Comparison of ENCODE assay signal across 21 cellular contexts in the genomic region with DNA sequence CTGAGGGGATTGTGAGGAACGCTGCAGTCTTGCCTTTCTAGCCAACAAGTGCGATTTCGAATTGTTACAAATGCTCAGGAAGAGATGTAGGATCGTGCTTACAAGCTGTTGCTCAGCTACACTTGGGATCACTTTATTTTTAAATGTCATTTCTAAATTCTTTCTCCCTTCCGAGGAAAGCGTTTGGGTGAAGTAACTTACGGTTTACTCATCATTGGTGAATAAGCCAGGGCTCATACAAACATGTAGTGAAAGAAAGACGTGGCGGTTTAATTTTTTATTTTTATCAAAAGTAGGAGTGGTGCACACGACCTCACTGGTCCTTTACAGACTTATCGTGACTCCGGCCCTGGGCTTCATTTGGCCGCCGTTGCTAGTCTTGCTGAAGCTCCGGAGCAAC.
DNase-seq lines count a peak whose midpoint lies in the region; ATAC-seq, FAIRE-seq and TF ChIP-seq lines count a peak whose summit lies in the region.
"Had no signal": no experiment of that assay in that cellular context is flagged by ENCODE, and none has a peak within 500 bp of the region (broad histone marks: within the 10 kb centered on the region; RNA-seq: fewer than 3 reads in every experiment).

No MANE protein-coding gene starts in this region.

- no peak overlapping the region for H3K4ac ChIP-seq in IMR-90 (ENCODE audit: low read depth, low read length)
- H3K4ac ChIP-seq in mesenchymal stem cell (ENCODE audit: low read depth in 1 of 2, low read length in 2 of 2): no peak overlapping the region

- H3K79me1 ChIP-seq in IMR-90 (ENCODE audit: low read depth in 1 of 2, low read length in 2 of 2) (no peaks in the 10 kb centered on the region), mesenchymal stem cell (replicated peaks; ENCODE audit: low read length, poor library complexity, severe bottlenecking) (no peaks in the 10 kb centered on the region)

- H3K27me3 ChIP-seq in IMR-90 (ENCODE audit: control insufficient read depth, insufficient read depth, low read length) (no peaks in the 10 kb centered on the region), astrocyte (ENCODE audit: insufficient read depth, low read length) (no peaks in the 10 kb centered on the region), mesenchymal stem cell (ENCODE audit: control insufficient read depth in 1 of 2, insufficient read depth in 1 of 2, low read length in 2 of 2) (peaks cover 0 to 10% of the 10 kb centered on the region in 2 experiments)
- H3K27me3 ChIP-seq: BLaER1 had no signal

- TF ChIP-seq POLR2A in IMR-90 (IDR thresholded peaks at IDR 0.05; ENCODE audit: low read depth, low read length): no peak

- H3K9ac ChIP-seq in IMR-90 (ENCODE audit: low read depth, low read length) (no peak overlapping the region), astrocyte (ENCODE audit: low read length) (no peak overlapping the region), mesenchymal stem cell (ENCODE audit: low read length) (peak overlapping the region; percentile 29)
- H3K9ac ChIP-seq: BLaER1 had no signal

- no peaks in the 10 kb centered on the region for H3K9me1 ChIP-seq in IMR-90 (ENCODE audit: insufficient read depth, low read length)

- peak overlapping the region; percentile 6; the same call in 1 of the 2 replicates for H4K5ac ChIP-seq in IMR-90 (ENCODE audit: low read depth, low read length)

- H3K4me1 Mint-ChIP-seq in astrocyte (ENCODE audit: low read depth, unreplicated experiment): peaks cover 4% of the 10 kb centered on the region
- H3K4me1 Mint-ChIP-seq: CD14-positive monocyte; CD4-positive, alpha-beta memory T cell had no signal

- DNase-seq in AG09309 (ENCODE audit: low read depth): peak; percentile 24
- peak; percentile 58 for DNase-seq in IMR-90
- peak; percentile 39 for DNase-seq in astrocyte (ENCODE audit: low read depth)
- no peak for DNase-seq in mesenchymal stem cell
- DNase-seq in RPMI8226: no peak
- no peak for DNase-seq in stimulated activated CD4-positive, alpha-beta T cell treated with anti-CD3 and anti-CD28 coated beads, Interleukin-4, amount 100 ng/mL, for 4 hours
- no peak for DNase-seq in COLO668 (lab: John Stamatoyannopoulos, UW; ENCODE audit: unreplicated experiment)
- DNase-seq: Calu3; CD4-positive, alpha-beta memory T cell; DND-41; EL; H7; HFFc6 had no signal

- no peak for FAIRE-seq in astrocyte (lab: Jason Lieb, UNC)
- FAIRE-seq: GM12878, K562 had no signal

- H3K36me3 Mint-ChIP-seq in astrocyte (ENCODE audit: low read depth, unreplicated experiment): peaks cover 17% of the 10 kb centered on the region
- H3K36me3 Mint-ChIP-seq: CD4-positive, alpha-beta memory T cell had no signal

- H3K27ac Mint-ChIP-seq in astrocyte (ENCODE audit: unreplicated experiment): no peak overlapping the region
- H3K27ac Mint-ChIP-seq: CD4-positive, alpha-beta memory T cell; GM23338; HFFc6 had no signal

- 0 out of 2 replicates have a peak, but pooled peaks cover 3% of the 10 kb centered on the region for H3K36me3 ChIP-seq in IMR-90 (ENCODE audit: control insufficient read depth, insufficient read depth, low read length)
- no peaks in the 10 kb centered on the region for H3K36me3 ChIP-seq in astrocyte (ENCODE audit: insufficient read depth, low read length)
- no peaks in the 10 kb centered on the region for H3K36me3 ChIP-seq in mesenchymal stem cell (ENCODE audit: control insufficient read depth in 1 of 2, insufficient read depth in 2 of 2, low read depth in 1 of 2, low read length in 2 of 2)
- H3K36me3 ChIP-seq: BLaER1 had no signal

- H3K56ac ChIP-seq in IMR-90 (ENCODE audit: extremely low read depth, insufficient read depth, low read length): no peak overlapping the region

- no peak overlapping the region for H3K4me3 ChIP-seq in AG09309 (ENCODE audit: control insufficient read depth, low read depth, low read length)
- H3K4me3 ChIP-seq in IMR-90 (ENCODE audit: insufficient read depth, low read depth, low read length): no peak overlapping the region
- H3K4me3 ChIP-seq in astrocyte (ENCODE audit: insufficient read depth, low read depth, low read length): no peak overlapping the region
- H3K4me3 ChIP-seq in mesenchymal stem cell (ENCODE audit: insufficient read depth in 1 of 2, low read depth in 1 of 2, low read length in 2 of 2): no peak overlapping the region
- H3K4me3 ChIP-seq: BLaER1, GM12878, GM23338, K562 had no signal

- peaks cover 4% of the 10 kb centered on the region for H3K9me3 Mint-ChIP-seq in astrocyte (ENCODE audit: unreplicated experiment)
- H3K9me3 Mint-ChIP-seq: GM23338, HFFc6 had no signal

- peaks cover 8% of the 10 kb centered on the region for H3K27me3 Mint-ChIP-seq in astrocyte (ENCODE audit: low read depth, unreplicated experiment)
- H3K27me3 Mint-ChIP-seq: CD4-positive, alpha-beta memory T cell had no signal

- no peak for TF ChIP-seq RAD21 in IMR-90 (IDR thresholded peaks at IDR 0.05; ENCODE audit: low read length)

- H3K4me2 ChIP-seq in IMR-90 (ENCODE audit: low read depth, low read length) (no peak overlapping the region), astrocyte (ENCODE audit: low read length) (no peak overlapping the region), mesenchymal stem cell (ENCODE audit: low read length, poor library complexity, severe bottlenecking) (no peak overlapping the region)
- H3K4me2 ChIP-seq: BLaER1, GM23338 had no signal

- H3K4me1 ChIP-seq in IMR-90 (ENCODE audit: control insufficient read depth, insufficient read depth, low read length) (peaks cover 2% of the 10 kb centered on the region; the same call in 1 of the 2 replicates), astrocyte (ENCODE audit: insufficient read depth, low read length) (peaks cover 5% of the 10 kb centered on the region), mesenchymal stem cell (ENCODE audit: control insufficient read depth, insufficient read depth, low read depth, low read length) (no peaks in the 10 kb centered on the region)
- H3K4me1 ChIP-seq: BLaER1 had no signal

- CTCF ChIA-PET in IMR-90 (lab: Yijun Ruan, JAX): no interaction called here

- intact Hi-C loops in IMR-90 (cut with micrococcal nuclease): no loop called here

- H3K14ac ChIP-seq in IMR-90 (replicated peaks; ENCODE audit: low read depth, low read length): no peak overlapping the region
- no peak overlapping the region for H3K14ac ChIP-seq in mesenchymal stem cell (ENCODE audit: low read length in 2 of 2)

- no peak overlapping the region for H3K18ac ChIP-seq in IMR-90 (ENCODE audit: low read depth, low read length)
- H3K18ac ChIP-seq in mesenchymal stem cell (ENCODE audit: low read depth in 1 of 2, low read length in 2 of 2): no peak overlapping the region

- H4K91ac ChIP-seq in IMR-90 (ENCODE audit: insufficient read depth, low read depth, low read length) (peak overlapping the region; percentile 55; the same call in 1 of the 2 replicates), mesenchymal stem cell (ENCODE audit: low read length) (no peak overlapping the region)

- no peaks in the 10 kb centered on the region for H3K79me2 ChIP-seq in astrocyte (ENCODE audit: insufficient read depth, low read length)

- H2BK120ac ChIP-seq in IMR-90 (ENCODE audit: low read depth, low read length) (no peak overlapping the region), mesenchymal stem cell (ENCODE audit: low read depth, low read length) (no peak overlapping the region)

- 80% methylated on average over 6 of the region's 15 CpGs; no CpG with 5 or more reads in 1 of the 2 experiments for WGBS in IMR-90 (ENCODE audit: extremely low coverage in 2 of 2, insufficient read length in 1 of 2), 2 experiments
- WGBS in mesenchymal stem cell: 94% methylated on average over 15 of the region's 15 CpGs

- H3K4me3 Mint-ChIP-seq in astrocyte (ENCODE audit: unreplicated experiment): no peak overlapping the region
- H3K4me3 Mint-ChIP-seq: CD14-positive monocyte; CD4-positive, alpha-beta memory T cell; GM23338; HFFc6 had no signal

- BruUV-seq in IMR-90 (replicated peaks; lab: Mats Ljungman, UMichigan): no TSS peak

- H2AK5ac ChIP-seq in IMR-90 (ENCODE audit: low read depth, low read length) (no peak overlapping the region), mesenchymal stem cell (ENCODE audit: low read length, severe bottlenecking) (no peak overlapping the region)

- H2AK9ac ChIP-seq in IMR-90 (replicated peaks; ENCODE audit: low read depth, low read length, poor library complexity): no peak overlapping the region

- in situ Hi-C loops in IMR-90 (cut with MboI; ENCODE audit: low sequenced_read_pairs): no loop called here

- H4K8ac ChIP-seq in IMR-90 (ENCODE audit: low read depth in 2 of 2, low read length in 2 of 2): peak overlapping the region; percentile 29 to 59; a peak in 2 of 4 replicates
- H4K8ac ChIP-seq in mesenchymal stem cell (ENCODE audit: low read length): no peak overlapping the region

- dilution Hi-C loops in IMR-90 (cut with HindIII; ENCODE audit: low sequenced_read_pairs, unreplicated experiment): no loop called here

- H3K9me3 ChIP-seq in IMR-90 (ENCODE audit: control insufficient read depth, insufficient read depth, low read length) (no peaks in the 10 kb centered on the region), astrocyte (ENCODE audit: insufficient read depth, low read depth, low read length) (no peaks in the 10 kb centered on the region), mesenchymal stem cell (ENCODE audit: control insufficient read depth, low read length) (no peaks in the 10 kb centered on the region)
- H3K9me3 ChIP-seq: BLaER1 had no signal

- H2BK15ac ChIP-seq in IMR-90 (ENCODE audit: low read depth, low read length) (no peak overlapping the region), mesenchymal stem cell (ENCODE audit: low read depth, poor library complexity, severe bottlenecking) (no peak overlapping the region)

- H4K20me1 ChIP-seq in IMR-90 (ENCODE audit: insufficient read depth, low read length) (no peaks in the 10 kb centered on the region), astrocyte (ENCODE audit: insufficient read depth, low read length) (no peaks in the 10 kb centered on the region)
- H4K20me1 ChIP-seq: BLaER1 had no signal

- H3K23ac ChIP-seq in IMR-90 (ENCODE audit: low read depth, low read length) (no peak overlapping the region), mesenchymal stem cell (ENCODE audit: low read length in 2 of 2) (no peak overlapping the region)

- no peak overlapping the region for H3K27ac ChIP-seq in IMR-90 (ENCODE audit: insufficient read depth, low read length)
- H3K27ac ChIP-seq in astrocyte (ENCODE audit: low read depth, low read length): no peak overlapping the region
- no peak overlapping the region for H3K27ac ChIP-seq in mesenchymal stem cell (ENCODE audit: low read length, poor library complexity, severe bottlenecking)
- H3K27ac ChIP-seq: BLaER1, HL-60 had no signal

- TF ChIP-seq CTCF in AG09309 (IDR thresholded peaks at IDR 0.05; ENCODE audit: control insufficient read depth, insufficient read depth, low read depth, low read length, missing control alignments) (no peak), IMR-90 (conservative IDR thresholded peaks at IDR 0.05; ENCODE audit: low read depth, low read length) (no peak), astrocyte (IDR thresholded peaks at IDR 0.05; ENCODE audit: insufficient read depth, low read depth, low read length) (no peak)

- peak overlapping the region; percentile 65 for H2AFZ ChIP-seq in IMR-90 (replicated peaks; ENCODE audit: low read length, poor library complexity)
- H2AFZ ChIP-seq in astrocyte (ENCODE audit: low read depth, low read length): no peak overlapping the region
- H2AFZ ChIP-seq in mesenchymal stem cell (ENCODE audit: low read depth, low read length): no peak overlapping the region

- POLR2A ChIA-PET in IMR-90 (lab: Charles Lee; ENCODE audit: unreplicated experiment): no interaction called here

- H2BK12ac ChIP-seq in mesenchymal stem cell (ENCODE audit: low read length in 2 of 2): no peak overlapping the region

- no peak overlapping the region for H2BK20ac ChIP-seq in IMR-90 (ENCODE audit: low read depth, low read length)

- H2BK5ac ChIP-seq in IMR-90 (ENCODE audit: low read depth, low read length, poor library complexity, severe bottlenecking) (no peak overlapping the region), mesenchymal stem cell (ENCODE audit: low read depth, low read length, poor library complexity, severe bottlenecking) (no peak overlapping the region)

- ATAC-seq in IMR-90 (ENCODE audit: low read depth): peak; percentile 80
- ATAC-seq in HG03175 (IDR thresholded peaks at IDR 0.05; ENCODE audit: unreplicated experiment): no peak
- ATAC-seq: GM12878, HCT116, K562 had no signal

Comparison
In these comparisons a context has a peak if more than half of its experiments do, and no peak if none do; other contexts are left out.
1. DNase-seq: peak in AG09309 (single experiment), IMR-90 (single experiment) and astrocyte (single experiment); none in mesenchymal stem cell (single experiment), RPMI8226 (single experiment), stimulated activated CD4-positive, alpha-beta T cell treated with anti-CD3 and anti-CD28 coated beads, Interleukin-4, amount 100 ng/mL, for 4 hours (0 of 2) and COLO668 (single experiment).